Comparison of ENCODE assay signal across 9 cellular contexts in genomic region chr9:5459289-5459829, GRCh38. TPM values are rescaled to one million over a fixed set of nuclear protein-coding genes. Genes with fewer than 3 reads are reported as not detected.
A peak's percentile ranks its signal among the peaks of the same experiment; 100 is the strongest.
DNase-seq lines count a peak whose midpoint lies in the region; ATAC-seq and TF ChIP-seq lines count a peak whose summit lies in the region.
"Had no signal": no experiment of that assay in that cellular context is flagged by ENCODE, and none has a peak within 500 bp of the region (broad histone marks: within the 10 kb centered on the region; RNA-seq: fewer than 3 reads in every experiment).

No MANE protein-coding gene starts in this region.

- H3K4me1 Mint-ChIP-seq in activated T-cell treated with anti-CD3 and anti-CD28 coated beads, Interleukin-2, amount 50 U/mL, for 4 hours (ENCODE audit: low read depth) = peaks cover 57% of the 10 kb centered on the region
- H3K4me1 Mint-ChIP-seq in activated T-helper 2 cell treated with anti-CD3 and anti-CD28 coated beads, Interferon-gamma antibody, Interleukin-2, Interleukin-4, amounts not matched to agents 10 μg/mL and 5 μg/mL and 100 μg/mL, durations not matched to agents 14 hours and 24 hours and 36 hours (ENCODE audit: low read depth) = peaks cover 63% of the 10 kb centered on the region

- no peaks in the 10 kb centered on the region for H3K27me3 ChIP-seq in WERI-Rb-1 (ENCODE audit: insufficient read depth, low read depth, severe bottlenecking)

- no peak for TF ChIP-seq CTCF in WERI-Rb-1 (IDR thresholded peaks at IDR 0.05; ENCODE audit: low read depth, low read length)

- H3K4me3 Mint-ChIP-seq in activated T-cell treated with anti-CD3 and anti-CD28 coated beads, Interleukin-2, amount 50 U/mL, for 4 hours = peak overlapping the region; percentile 74
- peak overlapping the region; percentile 51 for H3K4me3 Mint-ChIP-seq in activated T-helper 2 cell treated with anti-CD3 and anti-CD28 coated beads, Interferon-gamma antibody, Interleukin-2, Interleukin-4, amounts not matched to agents 10 μg/mL and 5 μg/mL and 100 μg/mL, durations not matched to agents 14 hours and 24 hours and 36 hours (ENCODE audit: low read depth)

- peaks cover 66% of the 10 kb centered on the region for H3K36me3 Mint-ChIP-seq in activated T-cell treated with anti-CD3 and anti-CD28 coated beads, Interleukin-2, amount 50 U/mL, for 4 hours (ENCODE audit: insufficient read depth)
- peaks cover 89% of the 10 kb centered on the region for H3K36me3 Mint-ChIP-seq in activated T-helper 2 cell treated with anti-CD3 and anti-CD28 coated beads, Interferon-gamma antibody, Interleukin-2, Interleukin-4, amounts not matched to agents 10 μg/mL and 5 μg/mL and 100 μg/mL, durations not matched to agents 14 hours and 24 hours and 36 hours (ENCODE audit: low read depth)

- intact Hi-C loops in activated T-helper 2 cell treated with anti-CD3 and anti-CD28 coated beads, Interferon-gamma antibody, Interleukin-2, Interleukin-4, amounts not matched to agents 10 μg/mL and 5 μg/mL and 100 μg/mL, durations not matched to agents 14 hours and 24 hours and 36 hours (cut with micrococcal nuclease) = loop anchor here (1.0 to 10.0 kb wide), 10 partner anchors 9 to 1935 kb away; partner anchors contain the start of genes CD274, PDCD1LG2, RFX3 and UHRF2

- peak overlapping the region; percentile 74 for H3K27ac Mint-ChIP-seq in activated T-helper 2 cell treated with anti-CD3 and anti-CD28 coated beads, Interferon-gamma antibody, Interleukin-2, Interleukin-4, amounts not matched to agents 10 μg/mL and 5 μg/mL and 100 μg/mL, durations not matched to agents 14 hours and 24 hours and 36 hours

- no peaks in the 10 kb centered on the region for H3K27me3 Mint-ChIP-seq in activated T-cell treated with anti-CD3 and anti-CD28 coated beads, Interleukin-2, amount 50 U/mL, for 4 hours (ENCODE audit: low read depth)
- no peaks in the 10 kb centered on the region for H3K27me3 Mint-ChIP-seq in activated T-helper 2 cell treated with anti-CD3 and anti-CD28 coated beads, Interferon-gamma antibody, Interleukin-2, Interleukin-4, amounts not matched to agents 10 μg/mL and 5 μg/mL and 100 μg/mL, durations not matched to agents 14 hours and 24 hours and 36 hours (ENCODE audit: low read depth)

- no peaks in the 10 kb centered on the region for H3K9me3 ChIP-seq in WERI-Rb-1 (ENCODE audit: severe bottlenecking)

- no peak for DNase-seq in activated T-cell treated with anti-CD3 and anti-CD28 coated beads, Interleukin-2, amount 50 U/mL, for 4 hours
- DNase-seq in activated T-cell treated with anti-CD3 and anti-CD28 coated beads, Interleukin-2, amount 50 U/mL, for 1 hour = no peak
- DNase-seq in activated T-helper 2 cell treated with anti-CD3 and anti-CD28 coated beads, Interferon-gamma antibody, Interleukin-2, Interleukin-4, amounts not matched to agents 10 μg/mL and 5 μg/mL and 100 μg/mL, durations not matched to agents 14 hours and 24 hours and 36 hours (ENCODE audit: low spot score) = no peak
- DNase-seq in stimulated activated naive CD8-positive, alpha-beta T cell treated with anti-CD3 and anti-CD28 coated beads, Interleukin-15, Interleukin-2, amounts not matched to agents 100 U/mL and 50 U/mL, for 24 hours = peak; percentile 24
- DNase-seq in WERI-Rb-1 (no peak), A172 (ENCODE audit: low spot score) (no peak), NCI-H748 treated with DMSO at 0.1 percent for 48 hours (lab: John Stamatoyannopoulos, UW) (no peak)

- H3K27ac ChIP-seq in WERI-Rb-1 = no peak overlapping the region
- H3K27ac ChIP-seq: VCaP had no signal

- no peaks in the 10 kb centered on the region for H3K36me3 ChIP-seq in WERI-Rb-1

- H3K9me3 Mint-ChIP-seq in activated T-cell treated with anti-CD3 and anti-CD28 coated beads, Interleukin-2, amount 50 U/mL, for 4 hours = no peaks in the 10 kb centered on the region
- H3K9me3 Mint-ChIP-seq in activated T-helper 2 cell treated with anti-CD3 and anti-CD28 coated beads, Interferon-gamma antibody, Interleukin-2, Interleukin-4, amounts not matched to agents 10 μg/mL and 5 μg/mL and 100 μg/mL, durations not matched to agents 14 hours and 24 hours and 36 hours = no peaks in the 10 kb centered on the region

- H3K4me3 ChIP-seq in WERI-Rb-1 (ENCODE audit: low read depth, low read length) = no peak overlapping the region

- ATAC-seq in activated T-cell treated with anti-CD3 and anti-CD28 coated beads, Interleukin-2, amount 50 U/mL, for 4 hours = peak; percentile 68 to 70
- ATAC-seq in HG03039 (IDR thresholded peaks at IDR 0.05; ENCODE audit: unreplicated experiment) = peak; percentile 52
- ATAC-seq in stimulated activated naive CD8-positive, alpha-beta T cell treated with anti-CD3 and anti-CD28 coated beads, Interleukin-15, Interleukin-2, amounts not matched to agents 100 U/mL and 50 U/mL, for 24 hours = peak; percentile 76

RNA-seq across cellular contexts. Expression of gene CD274, which starts 9.0 kb away (rescaled TPM):
- total RNA-seq in activated T-cell treated with anti-CD3 and anti-CD28 coated beads, Interleukin-2, amount 50 U/mL, for 4 hours = 10 to 100 TPM; 33.7 to 58.4 (median 42.1) TPM
- 36.7 and 40.5 TPM in 2 replicates for total RNA-seq in activated T-helper 2 cell treated with anti-CD3 and anti-CD28 coated beads, Interferon-gamma antibody, Interleukin-2, Interleukin-4, amounts not matched to agents 10 μg/mL and 5 μg/mL and 100 μg/mL, durations not matched to agents 14 hours and 24 hours and 36 hours
- total RNA-seq in A172 (2014; rRNA removed; shearing (Covaris generic)) = 1.4 and 2.2 TPM in 2 replicates

RNA-seq across cellular contexts. Expression of gene PLGRKT, which starts 21.6 kb away (rescaled TPM):
- 10 to 100 TPM; 23.7 to 45.3 (median 30.9) TPM for total RNA-seq in activated T-cell treated with anti-CD3 and anti-CD28 coated beads, Interleukin-2, amount 50 U/mL, for 4 hours
- 39.3 and 42.3 TPM in 2 replicates for total RNA-seq in activated T-helper 2 cell treated with anti-CD3 and anti-CD28 coated beads, Interferon-gamma antibody, Interleukin-2, Interleukin-4, amounts not matched to agents 10 μg/mL and 5 μg/mL and 100 μg/mL, durations not matched to agents 14 hours and 24 hours and 36 hours
- 11.5 and 25.2 TPM in 2 replicates for total RNA-seq in A172 (2014; rRNA removed; shearing (Covaris generic))

RNA-seq across cellular contexts. Expression of gene PDCD1LG2, which starts 51.0 kb away (rescaled TPM):
- under 1 TPM in 2 of 3 donors, not detected in 1; 0.11 to 0.60 TPM for total RNA-seq in activated T-cell treated with anti-CD3 and anti-CD28 coated beads, Interleukin-2, amount 50 U/mL, for 4 hours
- total RNA-seq in activated T-helper 2 cell treated with anti-CD3 and anti-CD28 coated beads, Interferon-gamma antibody, Interleukin-2, Interleukin-4, amounts not matched to agents 10 μg/mL and 5 μg/mL and 100 μg/mL, durations not matched to agents 14 hours and 24 hours and 36 hours = 1.7 and 2.0 TPM in 2 replicates
- total RNA-seq in A172 (2014; rRNA removed; shearing (Covaris generic)) = 1.1 TPM in 2 replicates

Comparison
In these comparisons a context has a peak if more than half of its experiments do, and no peak if none do; other contexts are left out.
1. RNA of gene CD274, which starts 9.0 kb away (total RNA-seq): 33.7 to 58.4 TPM in activated T-cell treated with anti-CD3 and anti-CD28 coated beads, Interleukin-2, amount 50 U/mL, for 4 hours and 36.7 to 40.5 TPM in activated T-helper 2 cell treated with anti-CD3 and anti-CD28 coated beads, Interferon-gamma antibody, Interleukin-2, Interleukin-4, amounts not matched to agents 10 μg/mL and 5 μg/mL and 100 μg/mL, durations not matched to agents 14 hours and 24 hours and 36 hours; 1.4 to 2.2 TPM in A172; every median in the first group is over 10 times any median in the second.
2. Peak in every context shown above with its lines, with median percentiles within 50 percentile points of each other: ATAC-seq.